In genomic region chr14:21236948-21237797, GRCh38 we compare ENCODE assay signal across 19 cellular contexts. TPM values are rescaled to one million over a fixed set of nuclear protein-coding genes. Genes with fewer than 3 reads are reported as not detected.
DNase-seq lines count a peak whose midpoint lies in the region; ATAC-seq lines count a peak whose summit lies in the region.
"Had no signal": no experiment of that assay in that cellular context is flagged by ENCODE, and none has a peak within 500 bp of the region (broad histone marks: within the 10 kb centered on the region; RNA-seq: fewer than 3 reads in every experiment).

No MANE protein-coding gene starts in this region.

- H3K27me3 Mint-ChIP-seq in activated T-cell treated with anti-CD3 and anti-CD28 coated beads, Interleukin-2, amount 50 U/mL, for 72 hours (ENCODE audit: low read depth), result no peaks in the 10 kb centered on the region
- no peaks in the 10 kb centered on the region for H3K27me3 Mint-ChIP-seq in central memory CD8-positive, alpha-beta T cell
- no peaks in the 10 kb centered on the region for H3K27me3 Mint-ChIP-seq in stimulated activated naive CD8-positive, alpha-beta T cell treated with anti-CD3 and anti-CD28 coated beads, Interleukin-15, amount 100 ng/mL, for 72 hours
- H3K27me3 Mint-ChIP-seq: stimulated activated memory B cell treated with anti-CD40 and anti-IgM and Interleukin-4, amounts not matched to agents 10 μg/mL and 1 μg/mL and 100 μg/mL, for 72 hours had no signal

- H3K4me3 Mint-ChIP-seq in activated T-cell treated with anti-CD3 and anti-CD28 coated beads, Interleukin-2, amount 50 U/mL, for 72 hours, result peak overlapping the region in 1 of 2 donors; percentile 52
- peak overlapping the region; percentile 16 for H3K4me3 Mint-ChIP-seq in central memory CD8-positive, alpha-beta T cell
- H3K4me3 Mint-ChIP-seq in stimulated activated naive CD8-positive, alpha-beta T cell treated with anti-CD3 and anti-CD28 coated beads, Interleukin-15, amount 100 ng/mL, for 72 hours, result peak overlapping the region; percentile 31 to 39
- H3K4me3 Mint-ChIP-seq: stimulated activated memory B cell treated with anti-CD40 and anti-IgM and Interleukin-4, amounts not matched to agents 10 μg/mL and 1 μg/mL and 100 μg/mL, for 72 hours had no signal

- no peak for DNase-seq in activated T-cell treated with anti-CD3 and anti-CD28 coated beads, Interleukin-2, amount 50 U/mL, for 72 hours
- DNase-seq in activated T-cell treated with anti-CD3 and anti-CD28 coated beads, Interleukin-2, amount 50 U/mL, for 1 hour, result no peak
- DNase-seq in NCI-H2107 treated with DMSO at 0.1 percent for 48 hours (lab: John Stamatoyannopoulos, UW; ENCODE audit: unreplicated experiment) (peak; percentile 63), islet precursor cell (no peak)
- no peak for DNase-seq in central memory CD8-positive, alpha-beta T cell (ENCODE audit: low spot score in 2 of 2)
- DNase-seq in stimulated activated naive CD8-positive, alpha-beta T cell treated with anti-CD3 and anti-CD28 coated beads, Interleukin-15, amount 100 ng/mL, for 72 hours, result no peak
- DNase-seq: ACHN; activated CD4-positive, CD25-positive, alpha-beta regulatory T cell treated with anti-CD3 and anti-CD28 coated beads, Interleukin-2, amount 50 U/mL, for 72 hours; EL; hypothalamus; left cardiac atrium; NCI-H1105 treated with DMSO at 0.1 percent for 48 hours; pancreas; Right ventricle myocardium superior had no signal

- peaks cover 7 to 52% of the 10 kb centered on the region in 2 donors for H3K36me3 Mint-ChIP-seq in activated T-cell treated with anti-CD3 and anti-CD28 coated beads, Interleukin-2, amount 50 U/mL, for 72 hours (ENCODE audit: insufficient read depth in 2 of 2)
- H3K36me3 Mint-ChIP-seq in central memory CD8-positive, alpha-beta T cell (ENCODE audit: insufficient read depth), result peaks cover 67% of the 10 kb centered on the region

- H3K27ac Mint-ChIP-seq in activated T-cell treated with anti-CD3 and anti-CD28 coated beads, Interleukin-2, amount 50 U/mL, for 72 hours, result peak overlapping the region; percentile 74
- H3K27ac Mint-ChIP-seq in central memory CD8-positive, alpha-beta T cell (ENCODE audit: low read depth), result peak overlapping the region; percentile 44
- H3K27ac Mint-ChIP-seq in stimulated activated naive CD8-positive, alpha-beta T cell treated with anti-CD3 and anti-CD28 coated beads, Interleukin-15, amount 100 ng/mL, for 72 hours, result peak overlapping the region in 1 of 2 donors; percentile 86
- H3K27ac Mint-ChIP-seq: stimulated activated memory B cell treated with anti-CD40 and anti-IgM and Interleukin-4, amounts not matched to agents 10 μg/mL and 1 μg/mL and 100 μg/mL, for 72 hours had no signal

- no peak for ATAC-seq in activated T-cell treated with anti-CD3 and anti-CD28 coated beads, Interleukin-2, amount 50 U/mL, for 72 hours (replicated peaks in 1 of 2)
- ATAC-seq in central memory CD8-positive, alpha-beta T cell (replicated peaks; ENCODE audit: extremely low read depth, poor library complexity, severe bottlenecking), result no peak
- no peak for ATAC-seq in stimulated activated naive CD8-positive, alpha-beta T cell treated with anti-CD3 and anti-CD28 coated beads, Interleukin-15, amount 100 ng/mL, for 72 hours
- ATAC-seq in HG03469 (IDR thresholded peaks at IDR 0.05; ENCODE audit: unreplicated experiment) (no peak), GM19328 (IDR thresholded peaks at IDR 0.05; ENCODE audit: unreplicated experiment) (no peak)
- ATAC-seq: left cardiac atrium; pancreas; stimulated activated memory B cell treated with anti-CD40 and anti-IgM and Interleukin-4, amounts not matched to agents 10 μg/mL and 1 μg/mL and 100 μg/mL, for 72 hours had no signal

- H3K9me3 Mint-ChIP-seq in activated T-cell treated with anti-CD3 and anti-CD28 coated beads, Interleukin-2, amount 50 U/mL, for 72 hours, result no peaks in the 10 kb centered on the region
- H3K9me3 Mint-ChIP-seq in central memory CD8-positive, alpha-beta T cell, result no peaks in the 10 kb centered on the region
- H3K9me3 Mint-ChIP-seq in stimulated activated naive CD8-positive, alpha-beta T cell treated with anti-CD3 and anti-CD28 coated beads, Interleukin-15, amount 100 ng/mL, for 72 hours, result no peaks in the 10 kb centered on the region
- H3K9me3 Mint-ChIP-seq: stimulated activated memory B cell treated with anti-CD40 and anti-IgM and Interleukin-4, amounts not matched to agents 10 μg/mL and 1 μg/mL and 100 μg/mL, for 72 hours had no signal

- H3K4me1 Mint-ChIP-seq in activated T-cell treated with anti-CD3 and anti-CD28 coated beads, Interleukin-2, amount 50 U/mL, for 72 hours (ENCODE audit: low read depth), result peaks cover 92% of the 10 kb centered on the region
- H3K4me1 Mint-ChIP-seq in central memory CD8-positive, alpha-beta T cell, result peaks cover 74% of the 10 kb centered on the region
- peaks cover 83% of the 10 kb centered on the region for H3K4me1 Mint-ChIP-seq in stimulated activated naive CD8-positive, alpha-beta T cell treated with anti-CD3 and anti-CD28 coated beads, Interleukin-15, amount 100 ng/mL, for 72 hours

RNA-seq across cellular contexts. Expression of gene HNRNPC, which starts 32.1 kb away (rescaled TPM):
- total RNA-seq in activated T-cell treated with anti-CD3 and anti-CD28 coated beads, Interleukin-2, amount 50 U/mL, for 72 hours, result 1,000 to 10,000 TPM; 1,220 to 1,492 TPM

RNA-seq across cellular contexts. Expression of gene RPGRIP1, which starts 42.7 kb away (rescaled TPM):
- not detected for total RNA-seq in activated T-cell treated with anti-CD3 and anti-CD28 coated beads, Interleukin-2, amount 50 U/mL, for 72 hours
- total RNA-seq: LHCN-M2; T-helper 2 cell treated with Interferon-gamma antibody and Interleukin-4, amounts not matched to agents 100 ng/mL and 5 ng/mL, for 36 hours had no signal
